In genomic region chr3:187807086-187807862, GRCh38 we compare ENCODE assay signal across 11 cellular contexts.
DNase-seq lines count a peak whose midpoint lies in the region; ATAC-seq, FAIRE-seq and TF ChIP-seq lines count a peak whose summit lies in the region.
"Had no signal": no experiment of that assay in that cellular context is flagged by ENCODE, and none has a peak within 500 bp of the region (broad histone marks: within the 10 kb centered on the region; RNA-seq: fewer than 3 reads in every experiment).

No MANE protein-coding gene starts in this region.

- TF ChIP-seq CTCF in AG04449 (IDR thresholded peaks at IDR 0.05; ENCODE audit: insufficient read depth, low read length, missing control alignments) (no peak), keratinocyte (optimal IDR thresholded peaks at IDR 0.05 in 1 of 3, IDR thresholded peaks at IDR 0.05 in 1 of 3, conservative IDR thresholded peaks at IDR 0.05 in 1 of 3; ENCODE audit: extremely low read depth in 1 of 3, insufficient read depth in 2 of 3, low read length in 3 of 3) (no peak), osteocyte (IDR thresholded peaks at IDR 0.05) (no peak), tibial artery (IDR thresholded peaks at IDR 0.05) (no peak)

- FAIRE-seq in H54 (lab: Jason Lieb, UNC) (peak; percentile 33), keratinocyte (lab: Jason Lieb, UNC) (peak; percentile 48)

- H3K27ac ChIP-seq in keratinocyte (ENCODE audit: control insufficient read depth, insufficient read depth, low read length) = no peak overlapping the region
- no peak overlapping the region for H3K27ac ChIP-seq in tibial artery
- H3K27ac ChIP-seq: heart left ventricle had no signal

- intact Hi-C loops in tibial artery (cut with DNase I; ENCODE audit: low total_unique reads) = no loop called here

- H3K4me2 ChIP-seq in keratinocyte (ENCODE audit: control insufficient read depth, extremely low read depth, insufficient read depth, low read depth, low read length) = no peak overlapping the region

- POLR2A ChIA-PET in AG04449 (lab: Yijun Ruan, JAX) = interaction anchor here (0.5 kb wide), 1 partner anchor 467 kb away, joined by 3 read pairs; no protein-coding TSS in a partner anchor

- H3K36me3 ChIP-seq in keratinocyte (ENCODE audit: control insufficient read depth in 2 of 2, extremely low read depth in 1 of 2, insufficient read depth in 2 of 2, low read length in 2 of 2) (no peaks in the 10 kb centered on the region), tibial artery (no peaks in the 10 kb centered on the region)
- H3K36me3 ChIP-seq: heart left ventricle had no signal

- H3K79me2 ChIP-seq in keratinocyte (ENCODE audit: control insufficient read depth, insufficient read depth, low read length) = no peaks in the 10 kb centered on the region

- dilution Hi-C loops in keratinocyte (cut with MboI; ENCODE audit: extremely low pct_ligation_motif_present, low sequenced_read_pairs) = no loop called here

- no peaks in the 10 kb centered on the region for H3K36me3 Mint-ChIP-seq in activated T-helper 17 cell treated with anti-CD3 and anti-CD28 coated beads, Interleukin-2, amount 50 U/mL, for 72 hours (ENCODE audit: low read depth)
- H3K36me3 Mint-ChIP-seq in osteocyte (ENCODE audit: unreplicated experiment) = no peaks in the 10 kb centered on the region

- H3K4me1 Mint-ChIP-seq in activated T-helper 17 cell treated with anti-CD3 and anti-CD28 coated beads, Interleukin-2, amount 50 U/mL, for 72 hours = peaks cover 46% of the 10 kb centered on the region
- H3K4me1 Mint-ChIP-seq in osteocyte (ENCODE audit: unreplicated experiment) = peaks cover 5% of the 10 kb centered on the region

- H3K9ac ChIP-seq in keratinocyte (ENCODE audit: control insufficient read depth, extremely low read depth, insufficient read depth, low read length) = no peak overlapping the region

- H3K9me3 Mint-ChIP-seq in activated T-helper 17 cell treated with anti-CD3 and anti-CD28 coated beads, Interleukin-2, amount 50 U/mL, for 72 hours = no peaks in the 10 kb centered on the region
- H3K9me3 Mint-ChIP-seq in osteocyte (ENCODE audit: unreplicated experiment) = no peaks in the 10 kb centered on the region

- CTCF ChIA-PET in AG04449 (lab: Yijun Ruan, JAX) = interaction anchor here (0.6 to 1.2 kb wide), 2 partner anchors 10 to 64 kb away, joined by 3 to 4 read pairs; no protein-coding TSS in a partner anchor

- H3K4me1 ChIP-seq in keratinocyte (ENCODE audit: control insufficient read depth, extremely low read depth, insufficient read depth, low read length) = peaks cover 52% of the 10 kb centered on the region
- peaks cover 0 to 29% (median 18%) of the 10 kb centered on the region in 4 donors for H3K4me1 ChIP-seq in tibial artery

- H3K27me3 Mint-ChIP-seq in activated T-helper 17 cell treated with anti-CD3 and anti-CD28 coated beads, Interleukin-2, amount 50 U/mL, for 72 hours = no peaks in the 10 kb centered on the region
- H3K27me3 Mint-ChIP-seq in osteocyte (ENCODE audit: unreplicated experiment) = no peaks in the 10 kb centered on the region
- H3K27me3 Mint-ChIP-seq: naive thymus-derived CD4-positive, alpha-beta T cell had no signal

- H3K4me3 ChIP-seq in AG04449 (ENCODE audit: low read depth, low read length) = no peak overlapping the region
- no peak overlapping the region for H3K4me3 ChIP-seq in keratinocyte (ENCODE audit: control insufficient read depth in 2 of 3, extremely low read depth in 1 of 3, insufficient read depth in 2 of 3, low read depth in 1 of 3, low read length in 3 of 3)
- H3K4me3 ChIP-seq in tibial artery = no peak overlapping the region
- H3K4me3 ChIP-seq: heart left ventricle had no signal

- DNase-seq in AG04449 (ENCODE audit: low read depth, low spot score) (peak; percentile 42), H54 (ENCODE audit: insufficient read length, low spot score) (peak; percentile 49), keratinocyte (ENCODE audit: low read depth, low spot score) (peak; percentile 77), osteocyte (ENCODE audit: extremely low spot score, unreplicated experiment) (no peak), NCI-H1417 treated with DMSO at 0.1 percent for 48 hours (lab: John Stamatoyannopoulos, UW) (no peak), tibial artery (no peak)
- no peak for DNase-seq in effector CD4-positive, alpha-beta T cell
- DNase-seq: heart left ventricle, NCI-H524 treated with DMSO at 0.1 percent for 48 hours had no signal

- no peak for TF ChIP-seq POLR2A in H54 (IDR thresholded peaks at IDR 0.05; ENCODE audit: low read depth, low read length)

- H3K4me3 Mint-ChIP-seq in activated T-helper 17 cell treated with anti-CD3 and anti-CD28 coated beads, Interleukin-2, amount 50 U/mL, for 72 hours = peak overlapping the region; percentile 53
- no peak overlapping the region for H3K4me3 Mint-ChIP-seq in osteocyte (ENCODE audit: unreplicated experiment)
- H3K4me3 Mint-ChIP-seq: naive thymus-derived CD4-positive, alpha-beta T cell had no signal

- H3K27me3 ChIP-seq in keratinocyte (ENCODE audit: control insufficient read depth, extremely low read depth, insufficient read depth, low read length) = no peaks in the 10 kb centered on the region
- H3K27me3 ChIP-seq in tibial artery = no peaks in the 10 kb centered on the region
- H3K27me3 ChIP-seq: heart left ventricle had no signal

- H3K27ac Mint-ChIP-seq in activated T-helper 17 cell treated with anti-CD3 and anti-CD28 coated beads, Interleukin-2, amount 50 U/mL, for 72 hours = peak overlapping the region; percentile 84
- no peak overlapping the region for H3K27ac Mint-ChIP-seq in osteocyte (ENCODE audit: unreplicated experiment)

- no peak overlapping the region for H2AFZ ChIP-seq in keratinocyte (ENCODE audit: control insufficient read depth, low read length)

- ATAC-seq in activated T-helper 17 cell treated with anti-CD3 and anti-CD28 coated beads, Interleukin-2, amount 50 U/mL, for 72 hours (replicated peaks) = peak; percentile 84
- ATAC-seq: heart left ventricle; naive thymus-derived CD4-positive, alpha-beta T cell had no signal

- no peaks in the 10 kb centered on the region for H4K20me1 ChIP-seq in keratinocyte (ENCODE audit: control insufficient read depth, extremely low read depth, insufficient read depth, low read length)

- H3K9me3 ChIP-seq in keratinocyte (ENCODE audit: control insufficient read depth, low read depth, low read length) (no peaks in the 10 kb centered on the region), tibial artery (no peaks in the 10 kb centered on the region)
- H3K9me3 ChIP-seq: heart left ventricle had no signal

- H3K9me1 ChIP-seq in keratinocyte (ENCODE audit: control insufficient read depth, extremely low read depth, insufficient read depth, low read length) = no peaks in the 10 kb centered on the region

Comparison
In these comparisons a context has a peak if more than half of its experiments do, and no peak if none do; other contexts are left out.
1. DNase-seq: peak in AG04449 (single experiment), H54 (single experiment) and keratinocyte (single experiment); none in osteocyte (single experiment), NCI-H1417 treated with DMSO at 0.1 percent for 48 hours (single experiment), tibial artery (0 of 2) and effector CD4-positive, alpha-beta T cell (single experiment).